Comparison of ENCODE assay signal across 8 cellular contexts in genomic region chr4:7831330-7831729, GRCh38.
DNase-seq lines count a peak whose midpoint lies in the region; ATAC-seq, FAIRE-seq and TF ChIP-seq lines count a peak whose summit lies in the region.

No MANE protein-coding gene starts in this region.

- H3K9me3 Mint-ChIP-seq in mesothelial cell of epicardium: peaks cover 11% of the 10 kb centered on the region

- peak overlapping the region; percentile 18; the same call in 1 of the 2 replicates for H3K4me3 ChIP-seq in AG10803 (ENCODE audit: low read length)
- H3K4me3 ChIP-seq in neuronal stem cell (ENCODE audit: low read length in 2 of 2): no peak overlapping the region

- no CpG with 5 or more reads among the region's 7 CpGs for WGBS in neuronal stem cell (ENCODE audit: extremely low coverage in 2 of 2, insufficient read length in 2 of 2, insufficient replicate concordance in 1 of 2), 2 donors

- H3K4me1 ChIP-seq in neuronal stem cell (ENCODE audit: control insufficient read depth in 2 of 2, insufficient read depth in 1 of 2, low read depth in 1 of 2, low read length in 2 of 2): peaks cover 3 to 5% of the 10 kb centered on the region in 2 donors

- H2BK12ac ChIP-seq in neuronal stem cell (ENCODE audit: low read length): no peak overlapping the region

- TF ChIP-seq CTCF in AG10803 (conservative IDR thresholded peaks at IDR 0.05; ENCODE audit: low read length) (no peak), mesothelial cell of epicardium (IDR thresholded peaks at IDR 0.05; ENCODE audit: unreplicated experiment) (no peak)

- H2BK15ac ChIP-seq in neuronal stem cell (ENCODE audit: low read length): no peak overlapping the region

- H2AFZ ChIP-seq in neuronal stem cell (ENCODE audit: low read length): no peak overlapping the region

- no peak overlapping the region for H4K8ac ChIP-seq in neuronal stem cell (ENCODE audit: low read depth, low read length)

- H3K27me3 ChIP-seq in neuronal stem cell (ENCODE audit: control insufficient read depth in 3 of 3, insufficient read depth in 3 of 3, low read depth in 1 of 3, low read length in 3 of 3): no peaks in the 10 kb centered on the region

- no peaks in the 10 kb centered on the region for H3K79me1 ChIP-seq in neuronal stem cell (ENCODE audit: low read depth, low read length)

- ATAC-seq in HG03280 (IDR thresholded peaks at IDR 0.05; ENCODE audit: unreplicated experiment): peak; percentile 82
- no peak for ATAC-seq in HG03457 (IDR thresholded peaks at IDR 0.05; ENCODE audit: unreplicated experiment)

- no peaks in the 10 kb centered on the region for H3K9me3 ChIP-seq in neuronal stem cell (replicated peaks in 1 of 2; ENCODE audit: control insufficient read depth in 2 of 2, insufficient read depth in 1 of 2, low read depth in 1 of 2, low read length in 2 of 2)

- no peaks in the 10 kb centered on the region for H3K27me3 Mint-ChIP-seq in mesothelial cell of epicardium (ENCODE audit: low read depth)

- no peak overlapping the region for H3K9ac ChIP-seq in neuronal stem cell (ENCODE audit: low read depth, low read length, poor library complexity)

- H4K91ac ChIP-seq in neuronal stem cell (ENCODE audit: low read depth, low read length, poor library complexity): no peak overlapping the region

- H3K4me1 Mint-ChIP-seq in mesothelial cell of epicardium: peaks cover 45% of the 10 kb centered on the region

- H3K14ac ChIP-seq in neuronal stem cell (ENCODE audit: low read length): no peak overlapping the region

- H3K27ac ChIP-seq in neuronal stem cell (replicated peaks; ENCODE audit: low read length): no peak overlapping the region

- peaks cover 0 to 3% of the 10 kb centered on the region in 2 donors for H3K36me3 ChIP-seq in neuronal stem cell (replicated peaks in 1 of 2; ENCODE audit: control insufficient read depth in 2 of 2, insufficient read depth in 2 of 2, low read length in 2 of 2)

- no peak overlapping the region for H3K23ac ChIP-seq in neuronal stem cell (ENCODE audit: low read depth, low read length, poor library complexity)

- H3K4me2 ChIP-seq in neuronal stem cell (ENCODE audit: insufficient read depth, low read length, poor library complexity, severe bottlenecking): no peak overlapping the region

- no peak overlapping the region for H2BK5ac ChIP-seq in neuronal stem cell (ENCODE audit: low read length)

- no peak overlapping the region for H3K4ac ChIP-seq in neuronal stem cell (ENCODE audit: low read length)

- H2BK120ac ChIP-seq in neuronal stem cell (ENCODE audit: low read depth, low read length): no peak overlapping the region

- FAIRE-seq in GM19239 (lab: Jason Lieb, UNC): no peak

- DNase-seq in AG10803 (ENCODE audit: low read depth) (peak; percentile 87), mesothelial cell of epicardium (ENCODE audit: low spot score in 2 of 2, unreplicated experiment in 2 of 2) (no peak), NCI-H187 (lab: John Stamatoyannopoulos, UW) (no peak), neuronal stem cell (ENCODE audit: low spot score) (no peak), GM19239 (ENCODE audit: insufficient read length, low spot score) (no peak)
- peak; percentile 33 for DNase-seq in activated T-helper 9 cell treated with anti-CD3 and anti-CD28 coated beads, Interleukin-2, amount 50 U/mL, for 16 hours (ENCODE audit: low read depth)

- no peak overlapping the region for H2AK5ac ChIP-seq in neuronal stem cell (ENCODE audit: low read depth, low read length)

- H3K18ac ChIP-seq in neuronal stem cell (ENCODE audit: low read length): no peak overlapping the region

- no peak overlapping the region for H3K4me3 Mint-ChIP-seq in mesothelial cell of epicardium

- peak overlapping the region; percentile 74 for H3K27ac Mint-ChIP-seq in mesothelial cell of epicardium

- H3K36me3 Mint-ChIP-seq in mesothelial cell of epicardium: peaks cover 49% of the 10 kb centered on the region

Comparison
In these comparisons a context has a peak if more than half of its experiments do, and no peak if none do; other contexts are left out.
1. DNase-seq: peak in AG10803 (single experiment) and activated T-helper 9 cell treated with anti-CD3 and anti-CD28 coated beads, Interleukin-2, amount 50 U/mL, for 16 hours (single experiment); none in mesothelial cell of epicardium (0 of 2), NCI-H187 (0 of 2), neuronal stem cell (single experiment) and GM19239 (single experiment).